ENCODE assay signal across 8 cellular contexts in genomic region chr1:7388488-7389185, GRCh38.
DNase-seq lines count a peak whose midpoint lies in the region; ATAC-seq and TF ChIP-seq lines count a peak whose summit lies in the region.
"Had no signal": no experiment of that assay in that cellular context is flagged by ENCODE, and none has a peak within 500 bp of the region (broad histone marks: within the 10 kb centered on the region; RNA-seq: fewer than 3 reads in every experiment).

No MANE protein-coding gene starts in this region.

- H3K4me1 ChIP-seq in lung (ENCODE audit: control insufficient read depth in 2 of 2, insufficient read depth in 2 of 2, low read length in 2 of 2), result peaks cover 0 to 10% of the 10 kb centered on the region in 2 donors
- H3K4me1 ChIP-seq in subcutaneous abdominal adipose tissue (ENCODE audit: control insufficient read depth in 5 of 5, insufficient read depth in 5 of 5, low read length in 5 of 5), result peaks cover 2 to 32% (median 25%) of the 10 kb centered on the region in 5 donors

- no peaks in the 10 kb centered on the region for H3K9me3 ChIP-seq in lung (ENCODE audit: control insufficient read depth in 2 of 2, insufficient read depth in 1 of 2, low read length in 1 of 2)
- H3K9me3 ChIP-seq in subcutaneous abdominal adipose tissue (ENCODE audit: control insufficient read depth in 5 of 5, low read length in 5 of 5), result no peaks in the 10 kb centered on the region

- H3K36me3 ChIP-seq in lung (ENCODE audit: control insufficient read depth in 2 of 2, insufficient read depth in 2 of 2, low read length in 2 of 2) (no peaks in the 10 kb centered on the region), subcutaneous abdominal adipose tissue (ENCODE audit: control insufficient read depth in 5 of 5, insufficient read depth in 5 of 5, low read length in 5 of 5) (no peaks in the 10 kb centered on the region)

- H3K9ac ChIP-seq in subcutaneous abdominal adipose tissue (ENCODE audit: low read length in 5 of 5), result peak overlapping the region in 2 of 5 donors; percentile 21 to 38

- peak; percentile 35 for ATAC-seq in lung (ENCODE audit: insufficient read depth, low FRiP score)

- TF ChIP-seq CTCF in cardiac fibroblast (IDR thresholded peaks at IDR 0.05; ENCODE audit: low read depth, low read length) (no peak), lung (IDR thresholded peaks at IDR 0.05; ENCODE audit: control extremely low read depth, extremely low read depth) (no peak)

- DNase-seq in NCI-H2029 treated with DMSO at 0.1 percent for 48 hours (lab: John Stamatoyannopoulos, UW), result peak; percentile 28
- DNase-seq in cardiac fibroblast (ENCODE audit: low read depth in 2 of 2), result peak; percentile 11 to 22
- no peak for DNase-seq in lung (ENCODE audit: low spot score)
- no peak for DNase-seq in stimulated activated CD4-positive, alpha-beta T cell treated with anti-CD3 and anti-CD28 coated beads, Interleukin-2, amount 100 ng/mL, for 48 hours
- DNase-seq in UCSD-AML1 (lab: John Stamatoyannopoulos, UW; ENCODE audit: unreplicated experiment), result no peak
- DNase-seq in effector CD4-positive, alpha-beta T cell, result no peak
- DNase-seq: Kasumi-1 had no signal

- H3K4me3 ChIP-seq in cardiac fibroblast (replicated peaks in 1 of 2; ENCODE audit: low read depth in 2 of 2, low read length in 2 of 2), result no peak overlapping the region
- H3K4me3 ChIP-seq in lung, result no peak overlapping the region
- no peak overlapping the region for H3K4me3 ChIP-seq in subcutaneous abdominal adipose tissue (ENCODE audit: low read depth in 1 of 5, low read length in 5 of 5)

- peak overlapping the region; percentile 42 to 60 for H3K27ac ChIP-seq in lung (ENCODE audit: low read depth in 1 of 2, low read length in 1 of 2)
- peak overlapping the region; percentile 37 for H3K27ac ChIP-seq in subcutaneous abdominal adipose tissue (ENCODE audit: low read depth, low read length)

- no peaks in the 10 kb centered on the region for H3K27me3 ChIP-seq in lung (ENCODE audit: control insufficient read depth, insufficient read depth)
- peaks cover 0 to 6% (median 0%) of the 10 kb centered on the region in 5 donors for H3K27me3 ChIP-seq in subcutaneous abdominal adipose tissue (ENCODE audit: control insufficient read depth in 5 of 5, insufficient read depth in 4 of 5, low read length in 5 of 5)

- 58 to 68% methylated on average over 19 of the region's 19 CpGs for WGBS in lung, 2 donors

Comparison
In these comparisons a context has a peak if more than half of its experiments do, and no peak if none do; other contexts are left out.
1. DNase-seq: peak in NCI-H2029 treated with DMSO at 0.1 percent for 48 hours (single experiment) and cardiac fibroblast (2 of 2); none in lung (single experiment), stimulated activated CD4-positive, alpha-beta T cell treated with anti-CD3 and anti-CD28 coated beads, Interleukin-2, amount 100 ng/mL, for 48 hours (0 of 2), UCSD-AML1 (single experiment) and effector CD4-positive, alpha-beta T cell (single experiment).